19 cellular contexts compared by ENCODE assay signal in the genomic region with DNA sequence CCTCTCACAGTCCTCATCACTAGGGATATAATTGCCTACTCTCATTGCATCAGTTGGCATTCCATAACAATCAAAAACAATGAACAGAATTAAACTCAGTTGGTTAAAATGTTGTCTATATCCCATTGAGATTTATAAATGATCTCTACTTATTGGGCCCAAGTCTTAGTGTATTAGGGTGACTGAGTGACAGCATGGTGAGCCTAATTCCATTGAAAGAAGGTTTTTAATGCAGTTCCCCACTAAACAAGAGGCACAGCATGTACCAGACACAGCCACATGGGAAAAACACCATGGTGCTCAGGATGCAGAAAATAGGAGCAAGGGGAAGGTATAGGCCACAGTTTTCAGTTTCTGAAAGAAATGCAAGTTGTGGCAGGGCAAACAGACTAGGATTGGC.
DNase-seq lines count a peak whose midpoint lies in the region; ATAC-seq, FAIRE-seq and TF ChIP-seq lines count a peak whose summit lies in the region.
"Had no signal": no experiment of that assay in that cellular context is flagged by ENCODE, and none has a peak within 500 bp of the region (broad histone marks: within the 10 kb centered on the region; RNA-seq: fewer than 3 reads in every experiment).

No MANE protein-coding gene starts in this region.

- H3K4me1 ChIP-seq in ACC112 (ENCODE audit: control insufficient read depth, insufficient read depth, low read length, unreplicated experiment) (peaks cover 8% of the 10 kb centered on the region), astrocyte (ENCODE audit: insufficient read depth, low read length) (peaks cover 8% of the 10 kb centered on the region), keratinocyte (ENCODE audit: control insufficient read depth, extremely low read depth, insufficient read depth, low read length) (peaks cover 13% of the 10 kb centered on the region)
- H3K4me1 ChIP-seq: BE2C had no signal

- no peak for ATAC-seq in HG02571 (IDR thresholded peaks at IDR 0.05; ENCODE audit: unreplicated experiment)
- ATAC-seq: GM12878, GM23338 had no signal

- no peak overlapping the region for H3K9ac ChIP-seq in astrocyte (ENCODE audit: low read length)
- no peak overlapping the region for H3K9ac ChIP-seq in keratinocyte (ENCODE audit: control insufficient read depth, extremely low read depth, insufficient read depth, low read length)

- H3K9me1 ChIP-seq in keratinocyte (ENCODE audit: control insufficient read depth, extremely low read depth, insufficient read depth, low read length) = no peaks in the 10 kb centered on the region

- TF ChIP-seq CTCF in HFFc6 (IDR thresholded peaks at IDR 0.05) (no peak), astrocyte (IDR thresholded peaks at IDR 0.05; ENCODE audit: insufficient read depth, low read depth, low read length) (no peak), keratinocyte (optimal IDR thresholded peaks at IDR 0.05 in 1 of 3, IDR thresholded peaks at IDR 0.05 in 1 of 3, conservative IDR thresholded peaks at IDR 0.05 in 1 of 3; ENCODE audit: extremely low read depth in 1 of 3, insufficient read depth in 2 of 3, low read length in 3 of 3) (no peak), GM13977 (IDR thresholded peaks at IDR 0.05; ENCODE audit: extremely low read depth, insufficient read depth, missing control alignments) (no peak)

- H3K27ac Mint-ChIP-seq in HFFc6 (peak overlapping the region; percentile 51; the same call in 1 of the 2 replicates), astrocyte (ENCODE audit: unreplicated experiment) (no peak overlapping the region)
- H3K27ac Mint-ChIP-seq in T-helper 2 cell treated with Interferon-gamma antibody and Interleukin-4, amounts not matched to agents 5 μg/mL and 100 μg/mL, for 36 hours = no peak overlapping the region
- H3K27ac Mint-ChIP-seq: CD4-positive, CD25-positive, alpha-beta regulatory T cell; GM23338 had no signal

- no peaks in the 10 kb centered on the region for H3K27me3 ChIP-seq in ACC112 (ENCODE audit: insufficient read depth, low read length)
- H3K27me3 ChIP-seq in astrocyte (ENCODE audit: insufficient read depth, low read length) = no peaks in the 10 kb centered on the region
- no peaks in the 10 kb centered on the region for H3K27me3 ChIP-seq in keratinocyte (ENCODE audit: control insufficient read depth, extremely low read depth, insufficient read depth, low read length)
- H3K27me3 ChIP-seq: BE2C had no signal

- H3K4me3 ChIP-seq in ACC112 (ENCODE audit: low read depth, low read length) (no peak overlapping the region), astrocyte (ENCODE audit: insufficient read depth, low read depth, low read length) (no peak overlapping the region), keratinocyte (ENCODE audit: control insufficient read depth in 2 of 3, extremely low read depth in 1 of 3, insufficient read depth in 2 of 3, low read depth in 1 of 3, low read length in 3 of 3) (no peak overlapping the region)
- H3K4me3 ChIP-seq: GM12878, GM23338 had no signal

- H3K36me3 ChIP-seq in ACC112 (ENCODE audit: insufficient read depth, low read length) (no peaks in the 10 kb centered on the region), astrocyte (ENCODE audit: insufficient read depth, low read length) (no peaks in the 10 kb centered on the region), keratinocyte (ENCODE audit: control insufficient read depth in 2 of 2, extremely low read depth in 1 of 2, insufficient read depth in 2 of 2, low read length in 2 of 2) (no peaks in the 10 kb centered on the region)
- H3K36me3 ChIP-seq: BE2C had no signal

- DNase-seq in HFFc6 (no peak), astrocyte (ENCODE audit: low read depth) (no peak), keratinocyte (ENCODE audit: low read depth, low spot score) (no peak), GM13977 (ENCODE audit: low spot score) (no peak)
- no peak for DNase-seq in T-helper 2 cell treated with Interferon-gamma antibody and Interleukin-4, amounts not matched to agents 5 μg/mL and 100 μg/mL, for 36 hours (ENCODE audit: low spot score)
- DNase-seq: ACHN; BE2C; C1 segment of cervical spinal cord; CD4-positive, CD25-positive, alpha-beta regulatory T cell; CD8-positive, alpha-beta memory T cell; COR-L47; DMS 273 treated with DMSO at 0.1 percent for 48 hours; DND-41; HCEC 1CT had no signal

- H3K4me3 Mint-ChIP-seq in HFFc6 = no peak overlapping the region
- H3K4me3 Mint-ChIP-seq in astrocyte (ENCODE audit: unreplicated experiment) = no peak overlapping the region
- no peak overlapping the region for H3K4me3 Mint-ChIP-seq in T-helper 2 cell treated with Interferon-gamma antibody and Interleukin-4, amounts not matched to agents 5 μg/mL and 100 μg/mL, for 36 hours
- H3K4me3 Mint-ChIP-seq: CD4-positive, CD25-positive, alpha-beta regulatory T cell; CD8-positive, alpha-beta memory T cell; GM23338 had no signal

- FAIRE-seq in astrocyte (lab: Jason Lieb, UNC) (no peak), keratinocyte (lab: Jason Lieb, UNC) (no peak)
- FAIRE-seq: GM12878, H54 had no signal

- H4K20me1 ChIP-seq in astrocyte (ENCODE audit: insufficient read depth, low read length) (no peaks in the 10 kb centered on the region), keratinocyte (ENCODE audit: control insufficient read depth, extremely low read depth, insufficient read depth, low read length) (no peaks in the 10 kb centered on the region)

- H3K4me2 ChIP-seq in astrocyte (ENCODE audit: low read length) (peak overlapping the region; percentile 35), keratinocyte (ENCODE audit: control insufficient read depth, extremely low read depth, insufficient read depth, low read depth, low read length) (no peak overlapping the region)
- H3K4me2 ChIP-seq: GM23338 had no signal

- H3K9me3 ChIP-seq in astrocyte (ENCODE audit: insufficient read depth, low read depth, low read length) = peaks cover 20% of the 10 kb centered on the region
- H3K9me3 ChIP-seq in keratinocyte (ENCODE audit: control insufficient read depth, low read depth, low read length) = peaks cover 2% of the 10 kb centered on the region
- H3K9me3 ChIP-seq: BE2C had no signal

- no peaks in the 10 kb centered on the region for H3K79me2 ChIP-seq in ACC112 (ENCODE audit: control insufficient read depth, insufficient read depth, low read length, unreplicated experiment)
- no peaks in the 10 kb centered on the region for H3K79me2 ChIP-seq in astrocyte (ENCODE audit: insufficient read depth, low read length)
- H3K79me2 ChIP-seq in keratinocyte (ENCODE audit: control insufficient read depth, insufficient read depth, low read length) = no peaks in the 10 kb centered on the region

- H2AFZ ChIP-seq in ACC112 (ENCODE audit: low read length, unreplicated experiment) (no peak overlapping the region), astrocyte (ENCODE audit: low read depth, low read length) (no peak overlapping the region), keratinocyte (ENCODE audit: control insufficient read depth, low read length) (no peak overlapping the region)
- H2AFZ ChIP-seq: GM23338 had no signal

- H3K9me3 Mint-ChIP-seq in HFFc6 = peaks cover 21% of the 10 kb centered on the region
- peaks cover 13% of the 10 kb centered on the region for H3K9me3 Mint-ChIP-seq in astrocyte (ENCODE audit: unreplicated experiment)
- H3K9me3 Mint-ChIP-seq in T-helper 2 cell treated with Interferon-gamma antibody and Interleukin-4, amounts not matched to agents 5 μg/mL and 100 μg/mL, for 36 hours = peaks cover 23% of the 10 kb centered on the region

- H3K27ac ChIP-seq in ACC112 (ENCODE audit: low read depth, low read length) (peak overlapping the region; percentile 58; the same call in 1 of the 2 replicates), astrocyte (ENCODE audit: low read depth, low read length) (peak overlapping the region; percentile 64), keratinocyte (ENCODE audit: control insufficient read depth, insufficient read depth, low read length) (peak overlapping the region; percentile 4)

- H3K4me1 Mint-ChIP-seq in HFFc6 (ENCODE audit: low read depth) (peaks cover 36% of the 10 kb centered on the region), astrocyte (ENCODE audit: low read depth, unreplicated experiment) (no peaks in the 10 kb centered on the region)
- H3K4me1 Mint-ChIP-seq in T-helper 2 cell treated with Interferon-gamma antibody and Interleukin-4, amounts not matched to agents 5 μg/mL and 100 μg/mL, for 36 hours (ENCODE audit: low read depth) = no peaks in the 10 kb centered on the region
- H3K4me1 Mint-ChIP-seq: CD4-positive, CD25-positive, alpha-beta regulatory T cell; CD8-positive, alpha-beta memory T cell; GM23338 had no signal

- dilution Hi-C loops in keratinocyte (cut with MboI; ENCODE audit: extremely low pct_ligation_motif_present, low sequenced_read_pairs) = no loop called here

- in situ Hi-C loops in GM13977 (cut with MboI; ENCODE audit: low pct_unique_long_range_greater_than_20kb, low sequenced_read_pairs, unreplicated experiment) = no loop called here

- H3K36me3 Mint-ChIP-seq in HFFc6 (ENCODE audit: low read depth) (peaks cover 13% of the 10 kb centered on the region), astrocyte (ENCODE audit: low read depth, unreplicated experiment) (peaks cover 3% of the 10 kb centered on the region)
- H3K36me3 Mint-ChIP-seq in T-helper 2 cell treated with Interferon-gamma antibody and Interleukin-4, amounts not matched to agents 5 μg/mL and 100 μg/mL, for 36 hours (ENCODE audit: low read depth) = no peaks in the 10 kb centered on the region
- H3K36me3 Mint-ChIP-seq: CD4-positive, CD25-positive, alpha-beta regulatory T cell; CD8-positive, alpha-beta memory T cell had no signal

- H3K27me3 Mint-ChIP-seq in HFFc6 (ENCODE audit: insufficient read depth) (peaks cover 2% of the 10 kb centered on the region; the same call in 1 of the 2 replicates), astrocyte (ENCODE audit: low read depth, unreplicated experiment) (no peaks in the 10 kb centered on the region)
- H3K27me3 Mint-ChIP-seq in T-helper 2 cell treated with Interferon-gamma antibody and Interleukin-4, amounts not matched to agents 5 μg/mL and 100 μg/mL, for 36 hours (ENCODE audit: low read depth) = no peaks in the 10 kb centered on the region
- H3K27me3 Mint-ChIP-seq: CD4-positive, CD25-positive, alpha-beta regulatory T cell; CD8-positive, alpha-beta memory T cell had no signal

Comparison
In these comparisons a context has a peak if more than half of its experiments do, and no peak if none do; other contexts are left out.
1. H3K27ac ChIP-seq: peak in every context shown above with its lines; median percentile 64 in astrocyte; 58 in ACC112; 4 in keratinocyte.